ENCODE assay signal across 1 cellular context in the genomic region with DNA sequence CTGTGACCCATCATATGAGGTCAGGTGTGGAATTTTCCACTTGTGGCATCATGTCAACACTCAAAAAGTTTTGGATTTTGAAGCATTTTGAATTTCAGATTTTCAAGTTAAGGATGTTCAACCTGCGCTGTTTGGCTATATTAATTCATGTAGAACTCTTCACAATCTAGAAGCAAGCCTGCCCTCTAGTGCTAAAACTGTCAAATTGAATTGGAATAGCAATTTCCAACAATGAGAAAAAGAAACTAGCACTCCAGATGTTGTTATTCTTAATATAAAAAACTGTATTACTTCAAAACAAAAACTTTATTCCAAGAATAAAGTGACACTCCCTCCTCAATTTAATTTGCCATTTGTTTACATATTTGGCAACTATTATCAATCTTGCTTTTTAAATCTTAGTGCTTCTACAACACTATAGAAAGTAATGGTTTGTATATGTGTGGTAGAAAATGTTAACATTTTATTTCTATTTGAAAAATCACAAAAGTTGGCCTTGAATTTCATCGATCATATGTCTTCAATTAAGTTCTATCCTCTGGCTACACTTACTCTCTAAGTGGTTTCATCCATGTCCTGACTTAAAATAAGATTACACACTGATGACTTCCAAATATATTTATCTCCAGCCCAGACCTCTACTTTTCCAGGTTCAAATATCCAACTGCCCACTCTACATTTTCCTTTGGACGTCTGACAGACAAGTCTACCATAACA.
TF ChIP-seq lines count a peak whose summit lies in the region.

No MANE protein-coding gene starts in this region.

TF ChIP-seq in H1, 55 proteins besides CTCF, POLR2A, EP300 and RAD21 (continued from another document):
- TF ChIP-seq, protein P1, sequence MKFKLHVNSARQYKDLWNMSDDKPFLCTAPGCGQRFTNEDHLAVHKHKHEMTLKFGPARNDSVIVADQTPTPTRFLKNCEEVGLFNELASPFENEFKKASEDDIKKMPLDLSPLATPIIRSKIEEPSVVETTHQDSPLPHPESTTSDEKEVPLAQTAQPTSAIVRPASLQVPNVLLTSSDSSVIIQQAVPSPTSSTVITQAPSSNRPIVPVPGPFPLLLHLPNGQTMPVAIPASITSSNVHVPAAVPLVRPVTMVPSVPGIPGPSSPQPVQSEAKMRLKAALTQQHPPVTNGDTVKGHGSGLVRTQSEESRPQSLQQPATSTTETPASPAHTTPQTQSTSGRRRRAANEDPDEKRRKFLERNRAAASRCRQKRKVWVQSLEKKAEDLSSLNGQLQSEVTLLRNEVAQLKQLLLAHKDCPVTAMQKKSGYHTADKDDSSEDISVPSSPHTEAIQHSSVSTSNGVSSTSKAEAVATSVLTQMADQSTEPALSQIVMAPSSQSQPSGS (IDR thresholded peaks at IDR 0.05; ENCODE audit: low read length) = no peak
- TF ChIP-seq ZNF274 (IDR thresholded peaks at IDR 0.05; ENCODE audit: borderline replicate concordance, extremely low read depth, low read length) = no peak
- TF ChIP-seq GABPA (IDR thresholded peaks at IDR 0.05; ENCODE audit: borderline replicate concordance, insufficient read depth, low read length) = no peak
- TF ChIP-seq SP2 (IDR thresholded peaks at IDR 0.05; ENCODE audit: low read length) = no peak
TF ChIP-seq in H1: peak in this region for 0.
